Comparison of ENCODE assay signal across 13 cellular contexts in the genomic region with DNA sequence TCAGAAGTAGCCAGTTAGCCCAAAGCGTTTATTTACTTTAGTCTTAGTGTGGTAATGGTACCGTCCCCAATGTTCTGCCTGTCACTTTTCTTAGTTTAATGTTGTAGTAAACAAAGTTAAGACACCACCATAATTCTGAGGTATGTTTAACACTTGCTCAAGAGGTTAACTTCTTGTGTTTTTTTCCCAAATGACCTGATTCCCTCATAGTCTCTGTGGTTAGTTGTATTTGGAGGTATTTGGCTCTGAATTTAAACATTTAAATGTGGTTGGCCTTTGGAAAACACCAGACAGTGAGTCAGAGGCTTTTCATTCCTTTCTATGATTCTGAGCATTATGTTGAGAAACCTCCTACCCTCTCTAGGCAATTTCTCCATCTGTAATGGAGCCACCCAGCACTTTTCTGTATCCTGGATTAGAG. TPM values are rescaled to one million over a fixed set of nuclear protein-coding genes. Genes with fewer than 3 reads are reported as not detected.
DNase-seq lines count a peak whose midpoint lies in the region; ATAC-seq and TF ChIP-seq lines count a peak whose summit lies in the region.
"Had no signal": no experiment of that assay in that cellular context is flagged by ENCODE, and none has a peak within 500 bp of the region (broad histone marks: within the 10 kb centered on the region; RNA-seq: fewer than 3 reads in every experiment).

No MANE protein-coding gene starts in this region.

- H3K27ac ChIP-seq in sigmoid colon, result peak overlapping the region in 3 of 4 donors; percentile 68 to 77 (median 76)
- H3K27ac ChIP-seq in ascending aorta, result no peak overlapping the region

- TF ChIP-seq CTCF in fibroblast of mammary gland (conservative IDR thresholded peaks at IDR 0.05; ENCODE audit: control insufficient read depth, insufficient read depth, low read depth, low read length) (no peak), sigmoid colon (IDR thresholded peaks at IDR 0.05) (no peak), GM20000 (IDR thresholded peaks at IDR 0.05; ENCODE audit: extremely low read depth, missing control alignments) (no peak), ascending aorta (IDR thresholded peaks at IDR 0.05) (no peak)

- H3K36me3 ChIP-seq in sigmoid colon (no peaks in the 10 kb centered on the region), ascending aorta (no peaks in the 10 kb centered on the region)
- H3K36me3 ChIP-seq: stomach had no signal

- H3K4me1 ChIP-seq in sigmoid colon, result peaks cover 0 to 18% (median 12%) of the 10 kb centered on the region in 4 donors
- H3K4me1 ChIP-seq in ascending aorta, result no peaks in the 10 kb centered on the region
- H3K4me1 ChIP-seq: stomach had no signal

- H3K27me3 ChIP-seq in sigmoid colon, result no peaks in the 10 kb centered on the region
- no peaks in the 10 kb centered on the region for H3K27me3 ChIP-seq in ascending aorta
- H3K27me3 ChIP-seq: stomach had no signal

- peak in 1 of 4 donors; percentile 27 for TF ChIP-seq EP300 in sigmoid colon (IDR thresholded peaks at IDR 0.05)

- H3K9me3 ChIP-seq in sigmoid colon (no peaks in the 10 kb centered on the region), ascending aorta (no peaks in the 10 kb centered on the region)
- H3K9me3 ChIP-seq: stomach had no signal

- no peak for TF ChIP-seq POLR2A in sigmoid colon (IDR thresholded peaks at IDR 0.05)
- TF ChIP-seq POLR2A in erythroblast (IDR thresholded peaks at IDR 0.05; ENCODE audit: low read length), result no peak

- 75 to 88% methylated on average over 2 of the region's 2 CpGs for WGBS in sigmoid colon, 2 donors

- DNase-seq in GM03348 (ENCODE audit: low spot score) (peak; percentile 79), RPMI7951 (ENCODE audit: low read depth) (peak; percentile 91), fibroblast of mammary gland (ENCODE audit: low read depth) (peak; percentile 97), sigmoid colon (no peak), erythroblast (lab: John Stamatoyannopoulos, UW) (no peak), GM20000 (ENCODE audit: low spot score) (no peak), ascending aorta (ENCODE audit: low spot score in 2 of 2) (no peak)
- DNase-seq: NCI-H510A, stomach had no signal

- ATAC-seq in GM21367 (IDR thresholded peaks at IDR 0.05; ENCODE audit: unreplicated experiment), result no peak
- ATAC-seq: K562 had no signal

- intact Hi-C loops in sigmoid colon (cut with DNase I) (no loop called here), ascending aorta (cut with DNase I) (no loop called here)

- H3K4me3 ChIP-seq in fibroblast of mammary gland (ENCODE audit: control insufficient read depth, low read depth, low read length) (no peak overlapping the region), sigmoid colon (no peak overlapping the region), ascending aorta (no peak overlapping the region)
- H3K4me3 ChIP-seq: K562, stomach had no signal

RNA-seq across cellular contexts. Expression of gene CXCL1, which starts 47.9 kb away (rescaled TPM):
- total RNA-seq in RPMI7951 (2014; rRNA removed; shearing (Covaris generic)), result 21.0 and 24.3 TPM in 2 replicates
- 1 to 10 TPM; 1.5 to 6.8 (median 4.0) TPM for total RNA-seq in sigmoid colon
- polyA plus RNA-seq in sigmoid colon, result 100 to 1,000 TPM in 1 of 3 donors, 10 to 100 TPM in 2; 13.2 to 222 (median 16.0) TPM
- 18.0 TPM for total RNA-seq in ascending aorta
- total RNA-seq: activated T-helper 1 cell treated with anti-CD3 and anti-CD28 coated beads, Interleukin-12 subunit alpha, Interleukin-12 subunit beta, Interleukin-2, Interleukin-4 antibody, amounts not matched to agents 30 ng/mL and 10 ng/mL and 1 ng/mL, durations not matched to agents 14 hours and 24 hours and 36 hours; T-helper 1 cell treated with Interleukin-12 subunit alpha and Interleukin-12 subunit beta and Interleukin-4 antibody, amounts not matched to agents 30 ng/mL and 1 ng/mL, for 36 hours had no signal

Comparison
In these comparisons a context has a peak if more than half of its experiments do, and no peak if none do; other contexts are left out.
1. DNase-seq: peak in GM03348 (single experiment), RPMI7951 (single experiment) and fibroblast of mammary gland (single experiment); none in sigmoid colon (single experiment), erythroblast (0 of 2), GM20000 (single experiment) and ascending aorta (0 of 2).
2. H3K27ac ChIP-seq: peak in sigmoid colon (3 of 4); none in ascending aorta (0 of 2).